Comparison of ENCODE assay signal across 16 cellular contexts in genomic region chr2:50820176-50820575, GRCh38.
DNase-seq lines count a peak whose midpoint lies in the region; TF ChIP-seq lines count a peak whose summit lies in the region.
"Had no signal": no experiment of that assay in that cellular context is flagged by ENCODE, and none has a peak within 500 bp of the region (broad histone marks: within the 10 kb centered on the region; RNA-seq: fewer than 3 reads in every experiment).

No MANE protein-coding gene starts in this region.

- TF ChIP-seq CTCF in SU-DHL-6 (IDR thresholded peaks at IDR 0.05; ENCODE audit: insufficient read depth, low read length, poor library complexity, severe bottlenecking) (no peak), mesothelial cell of epicardium (IDR thresholded peaks at IDR 0.05; ENCODE audit: unreplicated experiment) (no peak)

- no peaks in the 10 kb centered on the region for H3K27me3 ChIP-seq in SU-DHL-6 (ENCODE audit: low read length)
- H3K27me3 ChIP-seq: BE2C, MG63, SJCRH30 had no signal

- no peaks in the 10 kb centered on the region for H3K36me3 Mint-ChIP-seq in mesothelial cell of epicardium

- no peaks in the 10 kb centered on the region for H3F3A ChIP-seq in SU-DHL-6 (ENCODE audit: insufficient read depth)

- H3K9ac ChIP-seq in SU-DHL-6 (ENCODE audit: low read length): no peak overlapping the region

- no peaks in the 10 kb centered on the region for H3K36me3 ChIP-seq in SU-DHL-6 (ENCODE audit: low read length)
- H3K36me3 ChIP-seq: BE2C, MG63, SJCRH30 had no signal

- H3K4me1 Mint-ChIP-seq in mesothelial cell of epicardium: no peaks in the 10 kb centered on the region

- H4K20me1 ChIP-seq in SU-DHL-6 (ENCODE audit: low read depth, low read length): no peaks in the 10 kb centered on the region

- no peak overlapping the region for H3K27ac Mint-ChIP-seq in mesothelial cell of epicardium

- peak; percentile 47 for DNase-seq in NCI-H1694 treated with DMSO at 0.1 percent for 48 hours (lab: John Stamatoyannopoulos, UW)
- no peak for DNase-seq in NCI-H1694 (lab: John Stamatoyannopoulos, UW)
- DNase-seq in DMS53 treated with DMSO at 0.1 percent for 48 hours (lab: John Stamatoyannopoulos, UW; ENCODE audit: unreplicated experiment): peak; percentile 45
- peak; percentile 50 for DNase-seq in NCI-H2171 (lab: John Stamatoyannopoulos, UW)
- DNase-seq in mesothelial cell of epicardium (ENCODE audit: low spot score in 2 of 2, unreplicated experiment in 2 of 2): no peak
- DNase-seq in DMS153 treated with DMSO at 0.1 percent for 48 hours (lab: John Stamatoyannopoulos, UW; ENCODE audit: unreplicated experiment): no peak
- DNase-seq in NCI-H526 treated with DMSO at 0.1 percent for 48 hours (lab: John Stamatoyannopoulos, UW): no peak
- DNase-seq: BE2C, GDM1, MG63, OCI-M1, SJCRH30, T-helper 1 cell had no signal

- no peaks in the 10 kb centered on the region for H3K27me3 Mint-ChIP-seq in mesothelial cell of epicardium (ENCODE audit: low read depth)

- peak overlapping the region; percentile 42 for H3K27ac ChIP-seq in SU-DHL-6 (ENCODE audit: low read depth, low read length)
- H3K27ac ChIP-seq: HL-60, SJCRH30 had no signal

- H3K79me2 ChIP-seq in SU-DHL-6 (ENCODE audit: insufficient read depth, low read length): no peaks in the 10 kb centered on the region

- no peak overlapping the region for H2AFZ ChIP-seq in SU-DHL-6 (ENCODE audit: low read depth, low read length, severe bottlenecking)

- no peaks in the 10 kb centered on the region for H3K9me3 ChIP-seq in SU-DHL-6 (ENCODE audit: insufficient read depth, low read length)
- H3K9me3 ChIP-seq: BE2C, MG63, SJCRH30 had no signal

- H3K4me2 ChIP-seq in SU-DHL-6 (ENCODE audit: low read depth, low read length, poor library complexity, severe bottlenecking): peak overlapping the region; percentile 48

- peak overlapping the region; percentile 39 for H3K4me3 ChIP-seq in SU-DHL-6 (ENCODE audit: insufficient read depth, low read length, poor library complexity, severe bottlenecking)
- H3K4me3 ChIP-seq: K562, MG63, SJCRH30 had no signal

- peaks cover 10% of the 10 kb centered on the region for H3K9me3 Mint-ChIP-seq in mesothelial cell of epicardium

- no peak overlapping the region for H3K4me3 Mint-ChIP-seq in mesothelial cell of epicardium

- no peaks in the 10 kb centered on the region for H3K9me2 ChIP-seq in SU-DHL-6 (replicated peaks; ENCODE audit: insufficient read depth, low read length)

Comparison
In these comparisons a context has a peak if more than half of its experiments do, and no peak if none do; other contexts are left out.
1. DNase-seq: peak in NCI-H1694 treated with DMSO at 0.1 percent for 48 hours (single experiment), DMS53 treated with DMSO at 0.1 percent for 48 hours (single experiment) and NCI-H2171 (single experiment); none in NCI-H1694 (single experiment), mesothelial cell of epicardium (0 of 2), DMS153 treated with DMSO at 0.1 percent for 48 hours (single experiment) and NCI-H526 treated with DMSO at 0.1 percent for 48 hours (single experiment).